In genomic region chr21:25607151-25607811, GRCh38 we compare ENCODE assay signal across 8 cellular contexts. TPM values are rescaled to one million over a fixed set of nuclear protein-coding genes. Genes with fewer than 3 reads are reported as not detected.
DNase-seq lines count a peak whose midpoint lies in the region; ATAC-seq and TF ChIP-seq lines count a peak whose summit lies in the region.

Gene MRPL39 (minus strand): TSS chr21:25607481. CDS start chr21:25607475, 6 bp downstream.

- H3K4me3 ChIP-seq in brain microvascular endothelial cell (ENCODE audit: low read depth, low read length) (peak within 1 kb of the TSS; percentile 86), iPS-15b (ENCODE audit: low read depth, low read length) (peak within 1 kb of the TSS; percentile 85), skeletal muscle satellite cell (ENCODE audit: low read length) (peak within 1 kb of the TSS; percentile 95)

- H3K4me2 ChIP-seq in skeletal muscle satellite cell (ENCODE audit: low read length) = peak within 1 kb of the TSS; percentile 79

- ATAC-seq in HG03066 (IDR thresholded peaks at IDR 0.05; ENCODE audit: low read depth, unreplicated experiment) = peak; percentile 94

- H3K36me3 ChIP-seq in brain microvascular endothelial cell (replicated peaks) (peaks cover 11% of the 10 kb centered on the region), iPS-15b (ENCODE audit: control insufficient read depth, insufficient read depth, low read length) (no peaks in the 10 kb centered on the region), skeletal muscle satellite cell (ENCODE audit: insufficient read depth, low read length) (peaks cover 10% of the 10 kb centered on the region)

- DNase-seq in A172 (ENCODE audit: low spot score) (peak; percentile 86), NCI-H2107 treated with DMSO at 0.1 percent for 48 hours (lab: John Stamatoyannopoulos, UW; ENCODE audit: unreplicated experiment) (peak; percentile 60), UCSD-AML1 (lab: John Stamatoyannopoulos, UW; ENCODE audit: unreplicated experiment) (peak; percentile 88), brain microvascular endothelial cell (peak; percentile 86)

- peak; percentile 84 for TF ChIP-seq CTCF in brain microvascular endothelial cell (IDR thresholded peaks at IDR 0.05; ENCODE audit: low read depth, low read length, missing control alignments)

- H3K9ac ChIP-seq in iPS-15b (ENCODE audit: low read depth, low read length) (peak within 1 kb of the TSS; percentile 95), skeletal muscle satellite cell (ENCODE audit: low read depth, low read length) (peak within 1 kb of the TSS; percentile 94)

- peak; percentile 88 for TF ChIP-seq POLR2A in GM18526 (IDR thresholded peaks at IDR 0.05; ENCODE audit: extremely low read depth, insufficient read length)

- in situ Hi-C loops in brain microvascular endothelial cell (cut with HindIII; ENCODE audit: low pct_ligation_motif_present, low sequenced_read_pairs) = no loop called here

- H3K27me3 ChIP-seq in brain microvascular endothelial cell (replicated peaks) (no peaks in the 10 kb centered on the region), iPS-15b (ENCODE audit: control insufficient read depth, insufficient read depth, low read length) (no peaks in the 10 kb centered on the region), skeletal muscle satellite cell (ENCODE audit: control insufficient read depth, insufficient read depth, low read length) (no peaks in the 10 kb centered on the region)

- H3K27ac ChIP-seq in brain microvascular endothelial cell = peak within 1 kb of the TSS; percentile 80

- H3K9me3 ChIP-seq in iPS-15b (ENCODE audit: control insufficient read depth, insufficient read depth, low read length) = no peaks in the 10 kb centered on the region
- H3K9me3 ChIP-seq in skeletal muscle satellite cell (replicated peaks; ENCODE audit: low read length) = no peaks in the 10 kb centered on the region

- peaks cover 5% of the 10 kb centered on the region for H3K4me1 ChIP-seq in iPS-15b (ENCODE audit: control insufficient read depth, insufficient read depth, low read length)
- no peaks in the 10 kb centered on the region for H3K4me1 ChIP-seq in skeletal muscle satellite cell (ENCODE audit: control insufficient read depth, insufficient read depth, low read length)

RNA-seq across cellular contexts. Expression of gene MRPL39, which starts in this region (rescaled TPM):
- 77.0 and 91.8 TPM in 2 replicates for total RNA-seq in A172 (2014; rRNA removed; shearing (Covaris generic))
- 39.0 and 46.3 TPM in 2 replicates for total RNA-seq in skeletal muscle satellite cell (2012; rRNA removed)

Comparison
In these comparisons a context has a peak if more than half of its experiments do, and no peak if none do; other contexts are left out.
1. Peak in every context shown above with its lines: DNase-seq, ATAC-seq, H3K4me3 ChIP-seq and H3K27ac ChIP-seq.